Comparison of ENCODE assay signal across 1 cellular context in the genomic region with DNA sequence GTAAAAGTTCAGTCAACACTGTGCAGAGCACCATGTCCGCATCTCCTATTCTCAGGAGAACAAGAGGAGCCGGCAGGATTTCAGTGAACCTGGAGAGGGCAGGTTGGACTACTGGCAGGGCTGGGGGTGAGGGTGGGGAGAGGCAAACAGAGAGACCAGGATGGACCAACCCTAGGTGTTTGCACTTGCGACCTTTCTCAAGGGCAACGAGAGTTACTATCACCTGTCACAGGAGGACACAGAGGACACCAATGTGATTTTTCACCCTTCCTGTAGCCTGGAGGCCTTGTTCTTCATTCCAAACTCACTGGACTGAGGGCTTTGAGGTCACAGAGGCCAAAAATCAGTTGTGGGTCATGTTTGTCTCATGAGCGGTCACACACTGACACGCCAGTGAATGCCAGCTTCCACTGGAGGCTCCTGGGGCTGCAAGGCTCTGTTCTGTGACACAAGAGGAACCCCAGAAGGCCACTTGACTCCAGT.
TF ChIP-seq lines count a peak whose summit lies in the region.

No MANE protein-coding gene starts in this region.

TF ChIP-seq in HepG2, 621 proteins besides CTCF, POLR2A, EP300 and RAD21 (continues in another document):
- TF ChIP-seq, protein P1, sequence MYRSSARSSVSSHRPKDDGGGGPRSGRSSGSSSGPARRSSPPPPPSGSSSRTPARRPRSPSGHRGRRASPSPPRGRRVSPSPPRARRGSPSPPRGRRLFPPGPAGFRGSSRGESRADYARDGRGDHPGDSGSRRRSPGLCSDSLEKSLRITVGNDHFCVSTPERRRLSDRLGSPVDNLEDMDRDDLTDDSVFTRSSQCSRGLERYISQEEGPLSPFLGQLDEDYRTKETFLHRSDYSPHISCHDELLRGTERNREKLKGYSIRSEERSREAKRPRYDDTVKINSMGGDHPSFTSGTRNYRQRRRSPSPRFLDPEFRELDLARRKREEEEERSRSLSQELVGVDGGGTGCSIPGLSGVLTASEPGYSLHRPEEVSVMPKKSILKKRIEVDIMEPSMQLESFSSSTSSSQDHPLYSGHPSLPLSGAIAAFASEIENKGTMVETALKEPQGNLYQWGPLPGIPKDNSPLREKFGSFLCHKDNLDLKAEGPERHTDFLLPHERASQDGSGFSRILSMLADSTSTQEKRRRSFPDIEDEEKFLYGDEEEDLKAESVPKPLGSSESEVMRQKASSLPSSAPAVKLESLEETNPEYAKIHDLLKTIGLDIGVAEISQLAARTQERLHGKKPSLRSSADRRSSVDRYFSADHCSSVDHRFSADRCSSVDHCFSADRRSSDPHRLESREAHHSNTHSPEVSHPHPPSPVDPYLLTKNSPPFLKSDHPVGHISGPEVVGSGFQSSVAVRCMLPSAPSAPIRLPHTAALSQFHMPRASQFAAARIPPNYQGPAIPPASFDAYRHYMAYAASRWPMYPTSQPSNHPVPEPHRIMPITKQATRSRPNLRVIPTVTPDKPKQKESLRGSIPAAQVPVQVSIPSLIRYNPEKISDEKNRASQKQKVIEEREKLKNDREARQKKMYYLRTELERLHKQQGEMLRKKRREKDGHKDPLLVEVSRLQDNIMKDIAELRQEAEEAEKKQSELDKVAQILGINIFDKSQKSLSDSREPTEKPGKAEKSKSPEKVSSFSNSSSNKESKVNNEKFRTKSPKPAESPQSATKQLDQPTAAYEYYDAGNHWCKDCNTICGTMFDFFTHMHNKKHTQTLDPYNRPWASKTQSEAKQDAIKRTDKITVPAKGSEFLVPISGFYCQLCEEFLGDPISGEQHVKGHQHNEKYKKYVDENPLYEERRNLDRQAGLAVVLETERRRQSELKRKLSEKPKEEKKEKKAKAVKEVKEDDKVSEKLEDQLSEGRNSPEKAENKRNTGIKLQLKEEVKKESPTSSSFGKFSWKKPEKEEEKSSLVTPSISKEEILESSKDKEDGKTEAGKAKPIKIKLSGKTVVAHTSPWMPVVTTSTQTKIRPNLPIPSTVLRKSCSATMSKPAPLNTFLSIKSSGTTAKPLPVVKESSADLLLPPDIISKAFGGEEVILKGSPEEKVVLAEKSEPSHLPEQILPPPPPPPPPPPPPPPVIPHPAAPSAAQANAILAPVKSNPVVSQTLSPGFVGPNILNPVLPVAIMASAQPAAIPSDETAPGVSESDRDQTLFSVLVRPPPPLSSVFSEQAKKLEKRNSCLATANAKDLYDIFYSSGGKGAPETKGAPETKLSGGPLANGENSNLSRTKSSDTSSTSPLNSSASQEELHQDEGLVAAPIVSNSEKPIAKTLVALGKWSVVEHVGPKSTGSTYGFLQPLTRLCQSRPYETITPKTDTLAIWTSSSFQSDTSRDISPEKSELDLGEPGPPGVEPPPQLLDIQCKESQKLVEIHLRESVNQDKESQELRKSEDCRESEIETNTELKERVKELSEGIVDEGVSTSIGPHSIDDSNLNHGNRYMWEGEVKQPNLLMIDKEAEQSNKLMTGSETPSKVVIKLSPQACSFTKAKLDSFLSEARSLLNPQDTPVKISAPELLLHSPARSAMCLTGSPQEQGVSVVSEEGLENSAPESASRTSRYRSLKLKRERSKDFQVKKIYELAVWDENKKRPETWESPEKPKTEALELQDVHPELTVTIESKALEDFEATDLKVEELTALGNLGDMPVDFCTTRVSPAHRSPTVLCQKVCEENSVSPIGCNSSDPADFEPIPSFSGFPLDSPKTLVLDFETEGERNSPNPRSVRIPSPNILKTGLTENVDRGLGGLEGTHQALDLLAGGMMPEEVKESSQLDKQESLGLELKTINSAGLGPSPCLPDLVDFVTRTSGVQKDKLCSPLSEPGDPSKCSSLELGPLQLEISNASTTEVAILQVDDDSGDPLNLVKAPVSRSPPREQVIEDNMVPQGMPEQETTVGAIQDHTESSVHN (CRISPR knock-in tag; IDR thresholded peaks at IDR 0.05), result no peak
- no peak for TF ChIP-seq TMF1 (CRISPR knock-in tag; IDR thresholded peaks at IDR 0.05; ENCODE audit: low read depth)
- TF ChIP-seq KDM5A (IDR thresholded peaks at IDR 0.05; ENCODE audit: borderline replicate concordance, low read length), result no peak
- no peak for TF ChIP-seq TEAD3 (CRISPR knock-in tag; optimal IDR thresholded peaks at IDR 0.05; ENCODE audit: borderline replicate concordance)
- TF ChIP-seq, protein P2, sequence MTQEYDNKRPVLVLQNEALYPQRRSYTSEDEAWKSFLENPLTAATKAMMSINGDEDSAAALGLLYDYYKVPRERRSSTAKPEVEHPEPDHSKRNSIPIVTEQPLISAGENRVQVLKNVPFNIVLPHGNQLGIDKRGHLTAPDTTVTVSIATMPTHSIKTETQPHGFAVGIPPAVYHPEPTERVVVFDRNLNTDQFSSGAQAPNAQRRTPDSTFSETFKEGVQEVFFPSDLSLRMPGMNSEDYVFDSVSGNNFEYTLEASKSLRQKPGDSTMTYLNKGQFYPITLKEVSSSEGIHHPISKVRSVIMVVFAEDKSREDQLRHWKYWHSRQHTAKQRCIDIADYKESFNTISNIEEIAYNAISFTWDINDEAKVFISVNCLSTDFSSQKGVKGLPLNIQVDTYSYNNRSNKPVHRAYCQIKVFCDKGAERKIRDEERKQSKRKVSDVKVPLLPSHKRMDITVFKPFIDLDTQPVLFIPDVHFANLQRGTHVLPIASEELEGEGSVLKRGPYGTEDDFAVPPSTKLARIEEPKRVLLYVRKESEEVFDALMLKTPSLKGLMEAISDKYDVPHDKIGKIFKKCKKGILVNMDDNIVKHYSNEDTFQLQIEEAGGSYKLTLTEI (CRISPR knock-in tag; conservative IDR thresholded peaks at IDR 0.05), result no peak
- TF ChIP-seq, protein P3, sequence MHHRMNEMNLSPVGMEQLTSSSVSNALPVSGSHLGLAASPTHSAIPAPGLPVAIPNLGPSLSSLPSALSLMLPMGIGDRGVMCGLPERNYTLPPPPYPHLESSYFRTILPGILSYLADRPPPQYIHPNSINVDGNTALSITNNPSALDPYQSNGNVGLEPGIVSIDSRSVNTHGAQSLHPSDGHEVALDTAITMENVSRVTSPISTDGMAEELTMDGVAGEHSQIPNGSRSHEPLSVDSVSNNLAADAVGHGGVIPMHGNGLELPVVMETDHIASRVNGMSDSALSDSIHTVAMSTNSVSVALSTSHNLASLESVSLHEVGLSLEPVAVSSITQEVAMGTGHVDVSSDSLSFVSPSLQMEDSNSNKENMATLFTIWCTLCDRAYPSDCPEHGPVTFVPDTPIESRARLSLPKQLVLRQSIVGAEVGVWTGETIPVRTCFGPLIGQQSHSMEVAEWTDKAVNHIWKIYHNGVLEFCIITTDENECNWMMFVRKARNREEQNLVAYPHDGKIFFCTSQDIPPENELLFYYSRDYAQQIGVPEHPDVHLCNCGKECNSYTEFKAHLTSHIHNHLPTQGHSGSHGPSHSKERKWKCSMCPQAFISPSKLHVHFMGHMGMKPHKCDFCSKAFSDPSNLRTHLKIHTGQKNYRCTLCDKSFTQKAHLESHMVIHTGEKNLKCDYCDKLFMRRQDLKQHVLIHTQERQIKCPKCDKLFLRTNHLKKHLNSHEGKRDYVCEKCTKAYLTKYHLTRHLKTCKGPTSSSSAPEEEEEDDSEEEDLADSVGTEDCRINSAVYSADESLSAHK (CRISPR knock-in tag; IDR thresholded peaks at IDR 0.05; ENCODE audit: borderline replicate concordance), result no peak
- no peak; the same call in 1 of the 2 replicates for TF ChIP-seq ETV5 (CRISPR knock-in tag; IDR thresholded peaks at IDR 0.05; ENCODE audit: borderline replicate concordance)
- TF ChIP-seq, protein P4, sequence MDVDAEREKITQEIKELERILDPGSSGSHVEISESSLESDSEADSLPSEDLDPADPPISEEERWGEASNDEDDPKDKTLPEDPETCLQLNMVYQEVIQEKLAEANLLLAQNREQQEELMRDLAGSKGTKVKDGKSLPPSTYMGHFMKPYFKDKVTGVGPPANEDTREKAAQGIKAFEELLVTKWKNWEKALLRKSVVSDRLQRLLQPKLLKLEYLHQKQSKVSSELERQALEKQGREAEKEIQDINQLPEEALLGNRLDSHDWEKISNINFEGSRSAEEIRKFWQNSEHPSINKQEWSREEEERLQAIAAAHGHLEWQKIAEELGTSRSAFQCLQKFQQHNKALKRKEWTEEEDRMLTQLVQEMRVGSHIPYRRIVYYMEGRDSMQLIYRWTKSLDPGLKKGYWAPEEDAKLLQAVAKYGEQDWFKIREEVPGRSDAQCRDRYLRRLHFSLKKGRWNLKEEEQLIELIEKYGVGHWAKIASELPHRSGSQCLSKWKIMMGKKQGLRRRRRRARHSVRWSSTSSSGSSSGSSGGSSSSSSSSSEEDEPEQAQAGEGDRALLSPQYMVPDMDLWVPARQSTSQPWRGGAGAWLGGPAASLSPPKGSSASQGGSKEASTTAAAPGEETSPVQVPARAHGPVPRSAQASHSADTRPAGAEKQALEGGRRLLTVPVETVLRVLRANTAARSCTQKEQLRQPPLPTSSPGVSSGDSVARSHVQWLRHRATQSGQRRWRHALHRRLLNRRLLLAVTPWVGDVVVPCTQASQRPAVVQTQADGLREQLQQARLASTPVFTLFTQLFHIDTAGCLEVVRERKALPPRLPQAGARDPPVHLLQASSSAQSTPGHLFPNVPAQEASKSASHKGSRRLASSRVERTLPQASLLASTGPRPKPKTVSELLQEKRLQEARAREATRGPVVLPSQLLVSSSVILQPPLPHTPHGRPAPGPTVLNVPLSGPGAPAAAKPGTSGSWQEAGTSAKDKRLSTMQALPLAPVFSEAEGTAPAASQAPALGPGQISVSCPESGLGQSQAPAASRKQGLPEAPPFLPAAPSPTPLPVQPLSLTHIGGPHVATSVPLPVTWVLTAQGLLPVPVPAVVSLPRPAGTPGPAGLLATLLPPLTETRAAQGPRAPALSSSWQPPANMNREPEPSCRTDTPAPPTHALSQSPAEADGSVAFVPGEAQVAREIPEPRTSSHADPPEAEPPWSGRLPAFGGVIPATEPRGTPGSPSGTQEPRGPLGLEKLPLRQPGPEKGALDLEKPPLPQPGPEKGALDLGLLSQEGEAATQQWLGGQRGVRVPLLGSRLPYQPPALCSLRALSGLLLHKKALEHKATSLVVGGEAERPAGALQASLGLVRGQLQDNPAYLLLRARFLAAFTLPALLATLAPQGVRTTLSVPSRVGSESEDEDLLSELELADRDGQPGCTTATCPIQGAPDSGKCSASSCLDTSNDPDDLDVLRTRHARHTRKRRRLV (CRISPR knock-in tag; IDR thresholded peaks at IDR 0.05), result no peak
- TF ChIP-seq CAMTA2 (CRISPR knock-in tag; IDR thresholded peaks at IDR 0.05; ENCODE audit: borderline replicate concordance), result no peak
- no peak for TF ChIP-seq SOX6 (IDR thresholded peaks at IDR 0.05)
- TF ChIP-seq SOX6 (CRISPR knock-in tag; IDR thresholded peaks at IDR 0.05), result peak; percentile 42; the same call in 1 of the 2 replicates
- TF ChIP-seq RXRA (CRISPR knock-in tag; IDR thresholded peaks at IDR 0.05), result peak; percentile 37; the same call in 1 of the 2 replicates
- peak; percentile 40; the same call in 1 of the 2 replicates for TF ChIP-seq TBX2 (CRISPR knock-in tag; IDR thresholded peaks at IDR 0.05; ENCODE audit: borderline replicate concordance)
- TF ChIP-seq NR2F1 (CRISPR knock-in tag; IDR thresholded peaks at IDR 0.05), result peak in 1 of 2 experiments; percentile 50; a peak in 1 of 4 replicates
- no peak for TF ChIP-seq FOXP1 (IDR thresholded peaks at IDR 0.05)
- 0 out of 2 replicates have a peak, but pooled peaks have one; percentile 6 for TF ChIP-seq FOXP1 (CRISPR knock-in tag; IDR thresholded peaks at IDR 0.05)
- no peak for TF ChIP-seq NFIB (CRISPR knock-in tag; IDR thresholded peaks at IDR 0.05; ENCODE audit: borderline replicate concordance)
- TF ChIP-seq GFI1 (CRISPR knock-in tag; IDR thresholded peaks at IDR 0.05; ENCODE audit: borderline replicate concordance), result peak; percentile 78; the same call in 1 of the 2 replicates
- TF ChIP-seq ESRRA (CRISPR knock-in tag; IDR thresholded peaks at IDR 0.05; ENCODE audit: low read depth), result peak; percentile 98
- TF ChIP-seq NR2F6 (IDR thresholded peaks at IDR 0.05), result peak; percentile 39; the same call in 1 of the 2 replicates
- TF ChIP-seq NR2F6 (CRISPR knock-in tag; IDR thresholded peaks at IDR 0.05), result peak; percentile 59; the same call in 1 of the 2 replicates
- peak; percentile 69 for TF ChIP-seq NR2F2 (IDR thresholded peaks at IDR 0.05; ENCODE audit: borderline replicate concordance, low read depth)
- TF ChIP-seq ASH2L (IDR thresholded peaks at IDR 0.05; ENCODE audit: insufficient read length, low read depth, low read length), result no peak
- no peak for TF ChIP-seq HNRNPH1 (optimal IDR thresholded peaks at IDR 0.05; ENCODE audit: low read depth, low read length)
- TF ChIP-seq RARA (CRISPR knock-in tag; IDR thresholded peaks at IDR 0.05), result peak; percentile 59; the same call in 1 of the 2 replicates
- no peak for TF ChIP-seq ATF7-NPFF (CRISPR knock-in tag; IDR thresholded peaks at IDR 0.05; ENCODE audit: low read depth)
- no peak for TF ChIP-seq YEATS4 (CRISPR knock-in tag; IDR thresholded peaks at IDR 0.05; ENCODE audit: borderline replicate concordance)
- TF ChIP-seq, protein P5, sequence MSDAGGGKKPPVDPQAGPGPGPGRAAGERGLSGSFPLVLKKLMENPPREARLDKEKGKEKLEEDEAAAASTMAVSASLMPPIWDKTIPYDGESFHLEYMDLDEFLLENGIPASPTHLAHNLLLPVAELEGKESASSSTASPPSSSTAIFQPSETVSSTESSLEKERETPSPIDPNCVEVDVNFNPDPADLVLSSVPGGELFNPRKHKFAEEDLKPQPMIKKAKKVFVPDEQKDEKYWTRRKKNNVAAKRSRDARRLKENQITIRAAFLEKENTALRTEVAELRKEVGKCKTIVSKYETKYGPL (CRISPR knock-in tag; IDR thresholded peaks at IDR 0.05), result no peak
- TF ChIP-seq SP5 (CRISPR knock-in tag; IDR thresholded peaks at IDR 0.05; ENCODE audit: borderline replicate concordance, low read depth), result no peak
- TF ChIP-seq, protein P6, sequence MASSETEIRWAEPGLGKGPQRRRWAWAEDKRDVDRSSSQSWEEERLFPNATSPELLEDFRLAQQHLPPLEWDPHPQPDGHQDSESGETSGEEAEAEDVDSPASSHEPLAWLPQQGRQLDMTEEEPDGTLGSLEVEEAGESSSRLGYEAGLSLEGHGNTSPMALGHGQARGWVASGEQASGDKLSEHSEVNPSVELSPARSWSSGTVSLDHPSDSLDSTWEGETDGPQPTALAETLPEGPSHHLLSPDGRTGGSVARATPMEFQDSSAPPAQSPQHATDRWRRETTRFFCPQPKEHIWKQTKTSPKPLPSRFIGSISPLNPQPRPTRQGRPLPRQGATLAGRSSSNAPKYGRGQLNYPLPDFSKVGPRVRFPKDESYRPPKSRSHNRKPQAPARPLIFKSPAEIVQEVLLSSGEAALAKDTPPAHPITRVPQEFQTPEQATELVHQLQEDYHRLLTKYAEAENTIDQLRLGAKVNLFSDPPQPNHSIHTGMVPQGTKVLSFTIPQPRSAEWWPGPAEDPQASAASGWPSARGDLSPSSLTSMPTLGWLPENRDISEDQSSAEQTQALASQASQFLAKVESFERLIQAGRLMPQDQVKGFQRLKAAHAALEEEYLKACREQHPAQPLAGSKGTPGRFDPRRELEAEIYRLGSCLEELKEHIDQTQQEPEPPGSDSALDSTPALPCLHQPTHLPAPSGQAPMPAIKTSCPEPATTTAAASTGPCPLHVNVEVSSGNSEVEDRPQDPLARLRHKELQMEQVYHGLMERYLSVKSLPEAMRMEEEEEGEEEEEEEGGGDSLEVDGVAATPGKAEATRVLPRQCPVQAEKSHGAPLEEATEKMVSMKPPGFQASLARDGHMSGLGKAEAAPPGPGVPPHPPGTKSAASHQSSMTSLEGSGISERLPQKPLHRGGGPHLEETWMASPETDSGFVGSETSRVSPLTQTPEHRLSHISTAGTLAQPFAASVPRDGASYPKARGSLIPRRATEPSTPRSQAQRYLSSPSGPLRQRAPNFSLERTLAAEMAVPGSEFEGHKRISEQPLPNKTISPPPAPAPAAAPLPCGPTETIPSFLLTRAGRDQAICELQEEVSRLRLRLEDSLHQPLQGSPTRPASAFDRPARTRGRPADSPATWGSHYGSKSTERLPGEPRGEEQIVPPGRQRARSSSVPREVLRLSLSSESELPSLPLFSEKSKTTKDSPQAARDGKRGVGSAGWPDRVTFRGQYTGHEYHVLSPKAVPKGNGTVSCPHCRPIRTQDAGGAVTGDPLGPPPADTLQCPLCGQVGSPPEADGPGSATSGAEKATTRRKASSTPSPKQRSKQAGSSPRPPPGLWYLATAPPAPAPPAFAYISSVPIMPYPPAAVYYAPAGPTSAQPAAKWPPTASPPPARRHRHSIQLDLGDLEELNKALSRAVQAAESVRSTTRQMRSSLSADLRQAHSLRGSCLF (CRISPR knock-in tag; IDR thresholded peaks at IDR 0.05; ENCODE audit: borderline replicate concordance), result no peak
